In genomic region chr2:44172576-44172975, GRCh38 we compare ENCODE assay signal across 1 cellular context.
A peak's percentile ranks its signal among the peaks of the same experiment; 100 is the strongest.
TF ChIP-seq lines count a peak whose summit lies in the region.

No MANE protein-coding gene starts in this region.

TF ChIP-seq in K562, 482 proteins besides CTCF, POLR2A, EP300 and RAD21:
- TF ChIP-seq BDP1 (IDR thresholded peaks at IDR 0.05; ENCODE audit: insufficient read depth, insufficient read length) (no peak), KHSRP (IDR thresholded peaks at IDR 0.05) (no peak), ZBED1 (IDR thresholded peaks at IDR 0.05) (no peak), PHB (CRISPR knock-in tag; IDR thresholded peaks at IDR 0.05) (no peak), ZNF121 (CRISPR knock-in tag; conservative IDR thresholded peaks at IDR 0.05) (peak; percentile 40), FUS (optimal IDR thresholded peaks at IDR 0.05; ENCODE audit: low read depth, low read length) (no peak), RBM25 (IDR thresholded peaks at IDR 0.05; ENCODE audit: low read depth, low read length, severe bottlenecking) (peak; percentile 25), ZNF3 (CRISPR knock-in tag; IDR thresholded peaks at IDR 0.05) (no peak), ZNF707 (CRISPR knock-in tag; conservative IDR thresholded peaks at IDR 0.05) (no peak)
TF ChIP-seq in K562: peak in this region for 2.
